ENCODE assay signal across 10 cellular contexts in genomic region chr10:68154211-68154497, GRCh38. TPM values are rescaled to one million over a fixed set of nuclear protein-coding genes. Genes with fewer than 3 reads are reported as not detected.
A peak's percentile ranks its signal among the peaks of the same experiment; 100 is the strongest.
DNase-seq lines count a peak whose midpoint lies in the region; ATAC-seq lines count a peak whose summit lies in the region.
"Had no signal": no experiment of that assay in that cellular context is flagged by ENCODE, and none has a peak within 500 bp of the region (broad histone marks: within the 10 kb centered on the region; RNA-seq: fewer than 3 reads in every experiment).

No MANE protein-coding gene starts in this region.

- no peak overlapping the region for H3K4me3 Mint-ChIP-seq in T-helper 17 cell

- ATAC-seq in GM18498 (IDR thresholded peaks at IDR 0.05; ENCODE audit: unreplicated experiment): no peak
- ATAC-seq in T-helper 17 cell: no peak

- H3K9ac ChIP-seq in subcutaneous abdominal adipose tissue (ENCODE audit: low read length in 5 of 5): peak overlapping the region in 2 of 5 donors; percentile 11 to 31

- no peaks in the 10 kb centered on the region for H3K27me3 ChIP-seq in subcutaneous abdominal adipose tissue (ENCODE audit: control insufficient read depth in 5 of 5, insufficient read depth in 4 of 5, low read length in 5 of 5)

- H3K4me3 ChIP-seq in subcutaneous abdominal adipose tissue (ENCODE audit: low read depth in 1 of 5, low read length in 5 of 5): no peak overlapping the region

- H3K27ac ChIP-seq in subcutaneous abdominal adipose tissue (ENCODE audit: low read depth, low read length): peak overlapping the region; percentile 6

- no peaks in the 10 kb centered on the region for H3K4me1 Mint-ChIP-seq in T-helper 17 cell

- no peaks in the 10 kb centered on the region for H3K36me3 ChIP-seq in subcutaneous abdominal adipose tissue (ENCODE audit: control insufficient read depth in 5 of 5, insufficient read depth in 5 of 5, low read length in 5 of 5)

- peaks cover 0 to 16% (median 9%) of the 10 kb centered on the region in 5 donors for H3K4me1 ChIP-seq in subcutaneous abdominal adipose tissue (ENCODE audit: control insufficient read depth in 5 of 5, insufficient read depth in 5 of 5, low read length in 5 of 5)

- H3K9me3 ChIP-seq in subcutaneous abdominal adipose tissue (ENCODE audit: control insufficient read depth in 5 of 5, low read length in 5 of 5) (no peaks in the 10 kb centered on the region), T-helper 17 cell (ENCODE audit: control insufficient read depth, low read length, poor library complexity, severe bottlenecking) (no peaks in the 10 kb centered on the region)

- no peaks in the 10 kb centered on the region for H3K36me3 Mint-ChIP-seq in T-helper 17 cell (ENCODE audit: low read depth)

- peaks cover 6% of the 10 kb centered on the region for H3K27me3 Mint-ChIP-seq in T-helper 17 cell

- DNase-seq in NCI-H1436 (lab: John Stamatoyannopoulos, UW): peak; percentile 20
- no peak for DNase-seq in NCI-H1436 treated with DMSO at 0.1 percent for 48 hours (lab: John Stamatoyannopoulos, UW)
- peak; percentile 15 for DNase-seq in amniotic epithelial cell (ENCODE audit: low read depth)
- DNase-seq in iPS-NIHi11 (ENCODE audit: low spot score): peak; percentile 23
- DNase-seq in T-helper 17 cell: no peak
- no peak for DNase-seq in activated CD4-positive, alpha-beta T cell treated with anti-CD3 and anti-CD28 coated beads, Interleukin-2, amount 50 U/mL, for 4 hours
- DNase-seq: activated T-cell treated with anti-CD3 and anti-CD28 coated beads, Interleukin-2, amount 50 U/mL, for 48 hours; left colon had no signal

- no peak overlapping the region for H3K27ac Mint-ChIP-seq in T-helper 17 cell

RNA-seq across cellular contexts. Expression of gene MYPN, which starts 44.9 kb away (rescaled TPM):
- total RNA-seq in T-helper 17 cell: not detected

Comparison
In these comparisons a context has a peak if more than half of its experiments do, and no peak if none do; other contexts are left out.
1. DNase-seq: peak in NCI-H1436 (single experiment), amniotic epithelial cell (single experiment) and iPS-NIHi11 (single experiment); none in NCI-H1436 treated with DMSO at 0.1 percent for 48 hours (single experiment), T-helper 17 cell (0 of 3) and activated CD4-positive, alpha-beta T cell treated with anti-CD3 and anti-CD28 coated beads, Interleukin-2, amount 50 U/mL, for 4 hours (0 of 2).